Comparison of ENCODE assay signal across 25 cellular contexts in genomic region chr5:27412379-27412778, GRCh38.
"Had no signal": no experiment of that assay in that cellular context is flagged by ENCODE, and none has a peak within 500 bp of the region (broad histone marks: within the 10 kb centered on the region; RNA-seq: fewer than 3 reads in every experiment).

No MANE protein-coding gene starts in this region.

- H3K4me3 Mint-ChIP-seq: dendritic cell treated with granulocyte-macrophage colony-stimulating factor and Interleukin-4, amounts not matched to agents 40 ng/mL and 50 ng/mL, for 4 days; effector memory CD8-positive, alpha-beta T cell; endodermal cell; mesothelial cell of epicardium; naive B cell; naive thymus-derived CD8-positive, alpha-beta T cell had no signal

- H3K27ac ChIP-seq: epithelial cell of prostate, esophagus squamous epithelium, gastrocnemius medialis, heart right ventricle, left lung, lower lobe of right lung had no signal

- H3K4me1 Mint-ChIP-seq: endodermal cell; mesothelial cell of epicardium; naive B cell; naive thymus-derived CD8-positive, alpha-beta T cell had no signal

- DNase-seq: cortex of kidney; effector CD8-positive, alpha-beta T cell; effector memory CD8-positive, alpha-beta T cell; endodermal cell; erythroblast; esophagus squamous epithelium; foreskin fibroblast; foreskin melanocyte; gastrocnemius medialis; glutamatergic neuron; head of caudate nucleus; heart right ventricle; hippocampal formation; left cardiac atrium; left lung; left ventricle myocardium superior; lower lobe of right lung; mesenchymal stem cell; mucosa of descending colon; naive B cell; naive thymus-derived CD8-positive, alpha-beta T cell had no signal

- H3K4me1 ChIP-seq: esophagus squamous epithelium, gastrocnemius medialis, heart right ventricle, left lung, lower lobe of right lung had no signal

- ATAC-seq: effector memory CD8-positive, alpha-beta T cell; esophagus mucosa; gastrocnemius medialis; heart right ventricle; left cardiac atrium; left lung; left ventricle myocardium superior; lower lobe of right lung; mucosa of descending colon; naive thymus-derived CD8-positive, alpha-beta T cell had no signal

- H3K27me3 ChIP-seq: esophagus squamous epithelium, gastrocnemius medialis, heart right ventricle, left lung had no signal

- H3K36me3 ChIP-seq: esophagus squamous epithelium, gastrocnemius medialis, heart right ventricle, left lung, lower lobe of right lung had no signal

- H3K9me3 ChIP-seq: esophagus squamous epithelium, gastrocnemius medialis, lower lobe of right lung had no signal

- H3K4me3 ChIP-seq: esophagus squamous epithelium, gastrocnemius medialis, heart right ventricle, left lung, lower lobe of right lung, mucosa of descending colon had no signal

- H3K27ac Mint-ChIP-seq: dendritic cell treated with granulocyte-macrophage colony-stimulating factor and Interleukin-4, amounts not matched to agents 40 ng/mL and 50 ng/mL, for 4 days; effector memory CD8-positive, alpha-beta T cell; endodermal cell; mesothelial cell of epicardium; naive B cell; naive thymus-derived CD8-positive, alpha-beta T cell had no signal

- H3K27me3 Mint-ChIP-seq: dendritic cell treated with granulocyte-macrophage colony-stimulating factor and Interleukin-4, amounts not matched to agents 40 ng/mL and 50 ng/mL, for 4 days; effector memory CD8-positive, alpha-beta T cell; naive B cell; naive thymus-derived CD8-positive, alpha-beta T cell had no signal

- H3K9me3 Mint-ChIP-seq: endodermal cell had no signal

- H3K36me3 Mint-ChIP-seq: mesothelial cell of epicardium, naive B cell had no signal
